ENCODE assay signal across 1 cellular context in genomic region chr17:79803997-79804855, GRCh38.
A peak's percentile ranks its signal among the peaks of the same experiment; 100 is the strongest.
TF ChIP-seq lines count a peak whose summit lies in the region.

No MANE protein-coding gene starts in this region.

TF ChIP-seq in HepG2, 621 proteins besides CTCF, POLR2A, EP300 and RAD21 (continued from another document and continues in another):
- TF ChIP-seq ZNF362 (CRISPR knock-in tag; IDR thresholded peaks at IDR 0.05; ENCODE audit: borderline replicate concordance) (peak; percentile 40; the same call in 1 of the 2 replicates), ZNF446 (CRISPR knock-in tag; IDR thresholded peaks at IDR 0.05) (peak; percentile 99), TBL1XR1 (IDR thresholded peaks at IDR 0.05; ENCODE audit: borderline replicate concordance, low read length, partially characterized antibody) (no peak), NRL (CRISPR knock-in tag; IDR thresholded peaks at IDR 0.05; ENCODE audit: borderline replicate concordance) (peak; percentile 94), CEBPG (CRISPR knock-in tag; IDR thresholded peaks at IDR 0.05) (no peak), ZNF501 (CRISPR knock-in tag; IDR thresholded peaks at IDR 0.05) (peak; percentile 79), ZNF772 (CRISPR knock-in tag; IDR thresholded peaks at IDR 0.05) (peak; percentile 75; the same call in 1 of the 2 replicates), MTF2 (CRISPR knock-in tag; IDR thresholded peaks at IDR 0.05; ENCODE audit: borderline replicate concordance) (peak; percentile 96), HNRNPL (IDR thresholded peaks at IDR 0.05; ENCODE audit: low read depth, low read length) (no peak), PHB2 (IDR thresholded peaks at IDR 0.05; ENCODE audit: partially characterized antibody) (no peak), PITX1 (CRISPR knock-in tag; IDR thresholded peaks at IDR 0.05) (peak; percentile 71; the same call in 1 of the 2 replicates), PPARG (CRISPR knock-in tag; conservative IDR thresholded peaks at IDR 0.05) (0 out of 2 replicates have a peak, but pooled peaks have one; percentile 17), ZNF510 (CRISPR knock-in tag; IDR thresholded peaks at IDR 0.05; ENCODE audit: low read depth) (peak; percentile 88; the same call in 1 of the 2 replicates), ZNF678 (CRISPR knock-in tag; IDR thresholded peaks at IDR 0.05) (peak; percentile 86; the same call in 1 of the 2 replicates), HDAC1 (CRISPR knock-in tag; IDR thresholded peaks at IDR 0.05) (peak; percentile 60), ZNF567 (CRISPR knock-in tag; IDR thresholded peaks at IDR 0.05; ENCODE audit: borderline replicate concordance) (no peak), MYNN (CRISPR knock-in tag; IDR thresholded peaks at IDR 0.05; ENCODE audit: low read depth) (no peak), ZC3H4 (CRISPR knock-in tag; IDR thresholded peaks at IDR 0.05; ENCODE audit: borderline replicate concordance) (no peak), HNF4A (CRISPR knock-in tag; IDR thresholded peaks at IDR 0.05) (no peak; the same call in 1 of the 2 replicates), RCOR2 (CRISPR knock-in tag; IDR thresholded peaks at IDR 0.05) (0 out of 2 replicates have a peak, but pooled peaks have one; percentile 40), ZFY (CRISPR knock-in tag; IDR thresholded peaks at IDR 0.05) (peak; percentile 45; the same call in 1 of the 2 replicates), ZNF709 (CRISPR knock-in tag; IDR thresholded peaks at IDR 0.05) (peak; percentile 97), SRSF9 (IDR thresholded peaks at IDR 0.05; ENCODE audit: borderline replicate concordance, insufficient read depth, low read depth, low read length, poor library complexity, severe bottlenecking) (no peak), HMGXB3 (CRISPR knock-in tag; IDR thresholded peaks at IDR 0.05; ENCODE audit: borderline replicate concordance) (no peak), ZNF788 (CRISPR knock-in tag; IDR thresholded peaks at IDR 0.05; ENCODE audit: borderline replicate concordance) (peak; percentile 89), MEIS2 (CRISPR knock-in tag; IDR thresholded peaks at IDR 0.05) (peak; percentile 78; the same call in 1 of the 2 replicates), SALL2 (CRISPR knock-in tag; IDR thresholded peaks at IDR 0.05) (peak; percentile 84), ZGPAT (CRISPR knock-in tag; IDR thresholded peaks at IDR 0.05) (peak; percentile 88), JARID2 (CRISPR knock-in tag; IDR thresholded peaks at IDR 0.05; ENCODE audit: insufficient replicate concordance) (no peak), HNRNPUL1 (IDR thresholded peaks at IDR 0.05; ENCODE audit: low read depth, low read length) (no peak), ZNF749 (CRISPR knock-in tag; IDR thresholded peaks at IDR 0.05; ENCODE audit: borderline replicate concordance) (0 out of 2 replicates have a peak, but pooled peaks have one; percentile 57), BORCS8-MEF2B (CRISPR knock-in tag; IDR thresholded peaks at IDR 0.05) (peak; percentile 65; the same call in 1 of the 2 replicates)
- TF ChIP-seq, protein P1, sequence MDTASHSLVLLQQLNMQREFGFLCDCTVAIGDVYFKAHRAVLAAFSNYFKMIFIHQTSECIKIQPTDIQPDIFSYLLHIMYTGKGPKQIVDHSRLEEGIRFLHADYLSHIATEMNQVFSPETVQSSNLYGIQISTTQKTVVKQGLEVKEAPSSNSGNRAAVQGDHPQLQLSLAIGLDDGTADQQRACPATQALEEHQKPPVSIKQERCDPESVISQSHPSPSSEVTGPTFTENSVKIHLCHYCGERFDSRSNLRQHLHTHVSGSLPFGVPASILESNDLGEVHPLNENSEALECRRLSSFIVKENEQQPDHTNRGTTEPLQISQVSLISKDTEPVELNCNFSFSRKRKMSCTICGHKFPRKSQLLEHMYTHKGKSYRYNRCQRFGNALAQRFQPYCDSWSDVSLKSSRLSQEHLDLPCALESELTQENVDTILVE (CRISPR knock-in tag; IDR thresholded peaks at IDR 0.05) = peak; percentile 19; the same call in 1 of the 2 replicates
- TF ChIP-seq, protein P2, sequence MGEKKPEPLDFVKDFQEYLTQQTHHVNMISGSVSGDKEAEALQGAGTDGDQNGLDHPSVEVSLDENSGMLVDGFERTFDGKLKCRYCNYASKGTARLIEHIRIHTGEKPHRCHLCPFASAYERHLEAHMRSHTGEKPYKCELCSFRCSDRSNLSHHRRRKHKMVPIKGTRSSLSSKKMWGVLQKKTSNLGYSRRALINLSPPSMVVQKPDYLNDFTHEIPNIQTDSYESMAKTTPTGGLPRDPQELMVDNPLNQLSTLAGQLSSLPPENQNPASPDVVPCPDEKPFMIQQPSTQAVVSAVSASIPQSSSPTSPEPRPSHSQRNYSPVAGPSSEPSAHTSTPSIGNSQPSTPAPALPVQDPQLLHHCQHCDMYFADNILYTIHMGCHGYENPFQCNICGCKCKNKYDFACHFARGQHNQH (CRISPR knock-in tag; IDR thresholded peaks at IDR 0.05) = peak; percentile 74
- TF ChIP-seq, protein P3, sequence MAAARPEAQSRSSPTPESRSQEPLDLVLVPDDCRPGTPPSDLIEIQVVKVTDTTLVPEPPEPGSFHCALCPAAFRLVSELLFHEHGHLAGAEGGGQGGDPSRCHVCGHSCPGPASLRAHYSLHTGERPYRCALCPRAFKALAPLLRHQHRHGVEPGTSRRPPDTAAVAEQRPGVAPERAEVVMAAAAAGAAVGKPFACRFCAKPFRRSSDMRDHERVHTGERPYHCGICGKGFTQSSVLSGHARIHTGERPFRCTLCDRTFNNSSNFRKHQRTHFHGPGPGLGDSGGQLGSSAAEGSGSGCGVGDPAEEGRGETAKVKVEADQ (CRISPR knock-in tag; IDR thresholded peaks at IDR 0.05; ENCODE audit: borderline replicate concordance) = peak; percentile 78; the same call in 1 of the 2 replicates
- TF ChIP-seq, protein P4, sequence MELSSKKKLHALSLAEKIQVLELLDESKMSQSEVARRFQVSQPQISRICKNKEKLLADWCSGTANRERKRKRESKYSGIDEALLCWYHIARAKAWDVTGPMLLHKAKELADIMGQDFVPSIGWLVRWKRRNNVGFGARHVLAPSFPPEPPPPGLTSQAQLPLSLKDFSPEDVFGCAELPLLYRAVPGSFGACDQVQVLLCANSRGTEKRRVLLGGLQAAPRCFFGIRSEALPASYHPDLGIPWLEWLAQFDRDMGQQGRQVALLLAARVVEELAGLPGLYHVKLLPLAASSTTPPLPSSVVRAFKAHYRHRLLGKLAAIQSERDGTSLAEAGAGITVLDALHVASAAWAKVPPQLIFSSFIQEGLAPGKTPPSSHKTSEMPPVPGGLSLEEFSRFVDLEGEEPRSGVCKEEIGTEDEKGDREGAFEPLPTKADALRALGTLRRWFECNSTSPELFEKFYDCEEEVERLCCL (CRISPR knock-in tag; IDR thresholded peaks at IDR 0.05; ENCODE audit: borderline replicate concordance) = no peak; the same call in 1 of the 2 replicates
- TF ChIP-seq, protein P5, sequence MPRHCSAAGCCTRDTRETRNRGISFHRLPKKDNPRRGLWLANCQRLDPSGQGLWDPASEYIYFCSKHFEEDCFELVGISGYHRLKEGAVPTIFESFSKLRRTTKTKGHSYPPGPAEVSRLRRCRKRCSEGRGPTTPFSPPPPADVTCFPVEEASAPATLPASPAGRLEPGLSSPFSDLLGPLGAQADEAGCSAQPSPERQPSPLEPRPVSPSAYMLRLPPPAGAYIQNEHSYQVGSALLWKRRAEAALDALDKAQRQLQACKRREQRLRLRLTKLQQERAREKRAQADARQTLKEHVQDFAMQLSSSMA (CRISPR knock-in tag; IDR thresholded peaks at IDR 0.05) = peak; percentile 44; the same call in 1 of the 2 replicates
- TF ChIP-seq, protein P6, sequence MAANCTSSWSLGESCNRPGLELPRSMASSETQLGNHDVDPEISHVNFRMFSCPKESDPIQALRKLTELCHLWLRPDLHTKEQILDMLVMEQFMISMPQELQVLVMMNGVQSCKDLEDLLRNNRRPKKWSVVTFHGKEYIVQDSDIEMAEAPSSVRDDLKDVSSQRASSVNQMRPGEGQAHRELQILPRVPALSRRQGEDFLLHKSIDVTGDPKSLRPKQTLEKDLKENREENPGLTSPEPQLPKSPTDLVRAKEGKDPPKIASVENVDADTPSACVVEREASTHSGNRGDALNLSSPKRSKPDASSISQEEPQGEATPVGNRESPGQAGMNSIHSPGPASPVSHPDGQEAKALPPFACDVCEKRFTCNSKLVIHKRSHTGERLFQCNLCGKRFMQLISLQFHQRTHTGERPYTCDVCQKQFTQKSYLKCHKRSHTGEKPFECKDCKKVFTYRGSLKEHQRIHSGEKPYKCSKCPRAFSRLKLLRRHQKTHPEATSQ (CRISPR knock-in tag; IDR thresholded peaks at IDR 0.05; ENCODE audit: borderline replicate concordance) = no peak
- TF ChIP-seq, protein P7, sequence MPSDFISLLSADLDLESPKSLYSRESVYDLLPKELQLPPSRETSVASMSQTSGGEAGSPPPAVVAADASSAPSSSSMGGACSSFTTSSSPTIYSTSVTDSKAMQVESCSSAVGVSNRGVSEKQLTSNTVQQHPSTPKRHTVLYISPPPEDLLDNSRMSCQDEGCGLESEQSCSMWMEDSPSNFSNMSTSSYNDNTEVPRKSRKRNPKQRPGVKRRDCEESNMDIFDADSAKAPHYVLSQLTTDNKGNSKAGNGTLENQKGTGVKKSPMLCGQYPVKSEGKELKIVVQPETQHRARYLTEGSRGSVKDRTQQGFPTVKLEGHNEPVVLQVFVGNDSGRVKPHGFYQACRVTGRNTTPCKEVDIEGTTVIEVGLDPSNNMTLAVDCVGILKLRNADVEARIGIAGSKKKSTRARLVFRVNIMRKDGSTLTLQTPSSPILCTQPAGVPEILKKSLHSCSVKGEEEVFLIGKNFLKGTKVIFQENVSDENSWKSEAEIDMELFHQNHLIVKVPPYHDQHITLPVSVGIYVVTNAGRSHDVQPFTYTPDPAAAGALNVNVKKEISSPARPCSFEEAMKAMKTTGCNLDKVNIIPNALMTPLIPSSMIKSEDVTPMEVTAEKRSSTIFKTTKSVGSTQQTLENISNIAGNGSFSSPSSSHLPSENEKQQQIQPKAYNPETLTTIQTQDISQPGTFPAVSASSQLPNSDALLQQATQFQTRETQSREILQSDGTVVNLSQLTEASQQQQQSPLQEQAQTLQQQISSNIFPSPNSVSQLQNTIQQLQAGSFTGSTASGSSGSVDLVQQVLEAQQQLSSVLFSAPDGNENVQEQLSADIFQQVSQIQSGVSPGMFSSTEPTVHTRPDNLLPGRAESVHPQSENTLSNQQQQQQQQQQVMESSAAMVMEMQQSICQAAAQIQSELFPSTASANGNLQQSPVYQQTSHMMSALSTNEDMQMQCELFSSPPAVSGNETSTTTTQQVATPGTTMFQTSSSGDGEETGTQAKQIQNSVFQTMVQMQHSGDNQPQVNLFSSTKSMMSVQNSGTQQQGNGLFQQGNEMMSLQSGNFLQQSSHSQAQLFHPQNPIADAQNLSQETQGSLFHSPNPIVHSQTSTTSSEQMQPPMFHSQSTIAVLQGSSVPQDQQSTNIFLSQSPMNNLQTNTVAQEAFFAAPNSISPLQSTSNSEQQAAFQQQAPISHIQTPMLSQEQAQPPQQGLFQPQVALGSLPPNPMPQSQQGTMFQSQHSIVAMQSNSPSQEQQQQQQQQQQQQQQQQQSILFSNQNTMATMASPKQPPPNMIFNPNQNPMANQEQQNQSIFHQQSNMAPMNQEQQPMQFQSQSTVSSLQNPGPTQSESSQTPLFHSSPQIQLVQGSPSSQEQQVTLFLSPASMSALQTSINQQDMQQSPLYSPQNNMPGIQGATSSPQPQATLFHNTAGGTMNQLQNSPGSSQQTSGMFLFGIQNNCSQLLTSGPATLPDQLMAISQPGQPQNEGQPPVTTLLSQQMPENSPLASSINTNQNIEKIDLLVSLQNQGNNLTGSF (CRISPR knock-in tag; IDR thresholded peaks at IDR 0.05) = peak; percentile 83
